In the genomic region with DNA sequence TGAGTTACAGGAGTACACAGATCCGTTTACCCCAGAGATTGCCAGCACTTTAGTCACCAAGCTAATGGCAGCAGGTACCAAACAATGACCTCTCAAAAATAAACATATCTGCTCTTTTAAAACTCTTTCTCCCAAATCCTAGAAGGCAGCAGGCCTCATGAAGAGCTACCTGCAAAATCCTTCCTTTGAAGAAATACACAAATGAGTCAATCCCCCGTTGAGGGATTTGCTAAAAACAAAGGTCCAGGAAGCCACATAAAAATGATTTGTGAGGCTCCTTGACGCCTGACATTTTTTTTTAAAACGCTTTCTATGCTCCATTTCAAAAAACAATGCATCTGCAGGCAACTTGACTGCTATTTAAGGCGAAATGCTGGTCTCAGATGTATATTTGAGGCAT, we compare ENCODE assay signal across 19 cellular contexts. TPM values are rescaled to one million over a fixed set of nuclear protein-coding genes. Genes with fewer than 3 reads are reported as not detected.
DNase-seq lines count a peak whose midpoint lies in the region; ATAC-seq and TF ChIP-seq lines count a peak whose summit lies in the region.
"Had no signal": no experiment of that assay in that cellular context is flagged by ENCODE, and none has a peak within 500 bp of the region (broad histone marks: within the 10 kb centered on the region; RNA-seq: fewer than 3 reads in every experiment).

No MANE protein-coding gene starts in this region.

- H3K79me2 ChIP-seq in Loucy (ENCODE audit: insufficient read depth, low read length) = no peaks in the 10 kb centered on the region

- no peak for TF ChIP-seq CTCF in Loucy (conservative IDR thresholded peaks at IDR 0.05; ENCODE audit: low read length)
- no peak for TF ChIP-seq CTCF in mesothelial cell of epicardium (IDR thresholded peaks at IDR 0.05; ENCODE audit: unreplicated experiment)

- H3K36me3 ChIP-seq in Loucy (ENCODE audit: insufficient read depth, low read length) = no peaks in the 10 kb centered on the region
- no peaks in the 10 kb centered on the region for H3K36me3 ChIP-seq in CD8-positive, alpha-beta memory T cell (ENCODE audit: insufficient read depth, low read length)
- H3K36me3 ChIP-seq: HAP-1 had no signal

- H3K4me1 ChIP-seq in Loucy (ENCODE audit: insufficient read depth, low read length, poor library complexity, severe bottlenecking) = no peaks in the 10 kb centered on the region
- H3K4me1 ChIP-seq in CD8-positive, alpha-beta memory T cell (ENCODE audit: insufficient read depth, low read length) = no peaks in the 10 kb centered on the region

- no peaks in the 10 kb centered on the region for H3K36me3 Mint-ChIP-seq in mesothelial cell of epicardium
- H3K36me3 Mint-ChIP-seq in CD8-positive, alpha-beta memory T cell = no peaks in the 10 kb centered on the region
- H3K36me3 Mint-ChIP-seq: CD8-positive, alpha-beta T cell had no signal

- H4K20me1 ChIP-seq in Loucy (ENCODE audit: insufficient read depth, low read length, poor library complexity, severe bottlenecking) = no peaks in the 10 kb centered on the region

- H3K9me3 Mint-ChIP-seq in mesothelial cell of epicardium = no peaks in the 10 kb centered on the region
- no peaks in the 10 kb centered on the region for H3K9me3 Mint-ChIP-seq in CD8-positive, alpha-beta memory T cell
- H3K9me3 Mint-ChIP-seq: CD8-positive, alpha-beta T cell had no signal

- no peak overlapping the region for H3K27ac ChIP-seq in CD8-positive, alpha-beta memory T cell (ENCODE audit: low read depth, low read length)
- H3K27ac ChIP-seq: 22Rv1 had no signal

- peak overlapping the region; percentile 50 for H2AFZ ChIP-seq in Loucy (ENCODE audit: low read length)

- no peaks in the 10 kb centered on the region for H3F3A ChIP-seq in Loucy (ENCODE audit: low read depth)

- H3K27me3 Mint-ChIP-seq in mesothelial cell of epicardium (ENCODE audit: low read depth) = no peaks in the 10 kb centered on the region
- H3K27me3 Mint-ChIP-seq in CD8-positive, alpha-beta memory T cell = peaks cover 1 to 18% of the 10 kb centered on the region in 2 donors

- no peak for ATAC-seq in esophagus mucosa
- ATAC-seq: CD8-positive, alpha-beta T cell had no signal

- CTCF ChIA-PET in CD8-positive, alpha-beta memory T cell (lab: Charles Lee) = no interaction called here

- peak overlapping the region; percentile 72 for H3K27ac Mint-ChIP-seq in mesothelial cell of epicardium
- no peak overlapping the region for H3K27ac Mint-ChIP-seq in CD8-positive, alpha-beta memory T cell
- H3K27ac Mint-ChIP-seq: CD8-positive, alpha-beta T cell had no signal

- H3K4me3 Mint-ChIP-seq in mesothelial cell of epicardium = no peak overlapping the region
- H3K4me3 Mint-ChIP-seq in CD8-positive, alpha-beta memory T cell = no peak overlapping the region
- H3K4me3 Mint-ChIP-seq: CD8-positive, alpha-beta T cell had no signal

- no peak overlapping the region for H3K4me3 ChIP-seq in Loucy (ENCODE audit: low read length, poor library complexity, severe bottlenecking)
- no peak overlapping the region for H3K4me3 ChIP-seq in CD8-positive, alpha-beta memory T cell (ENCODE audit: low read length)
- H3K4me3 ChIP-seq: HAP-1 had no signal

- H3K9me3 ChIP-seq in Loucy (ENCODE audit: insufficient read depth, low read depth, low read length) = no peaks in the 10 kb centered on the region
- H3K9me3 ChIP-seq in CD8-positive, alpha-beta memory T cell (ENCODE audit: low read length) = no peaks in the 10 kb centered on the region
- H3K9me3 ChIP-seq: HAP-1 had no signal

- POLR2A ChIA-PET in CD8-positive, alpha-beta memory T cell (lab: Charles Lee) = no interaction called here

- no peak overlapping the region for H3K9ac ChIP-seq in Loucy (ENCODE audit: low read depth, low read length, poor library complexity, severe bottlenecking)

- H3K4me1 Mint-ChIP-seq in mesothelial cell of epicardium = peaks cover 25% of the 10 kb centered on the region
- peaks cover 0 to 6% (median 5%) of the 10 kb centered on the region in 3 donors for H3K4me1 Mint-ChIP-seq in CD8-positive, alpha-beta memory T cell

- no peak overlapping the region for H3K4me2 ChIP-seq in Loucy (ENCODE audit: low read depth, low read length, poor library complexity, severe bottlenecking)

- DNase-seq in NCI-H1092 treated with DMSO at 0.1 percent for 48 hours (lab: John Stamatoyannopoulos, UW) (peak; percentile 14), NCI-H1092 (lab: John Stamatoyannopoulos, UW) (no peak), NCI-H69 (lab: John Stamatoyannopoulos, UW) (peak; percentile 95), mesothelial cell of epicardium (ENCODE audit: low spot score in 2 of 2, unreplicated experiment in 2 of 2) (no peak), NCI-H2081 treated with DMSO at 0.1 percent for 48 hours (lab: John Stamatoyannopoulos, UW) (no peak)
- DNase-seq in CD8-positive, alpha-beta memory T cell = no peak
- DNase-seq: CD8-positive, alpha-beta T cell; NCI-H1105; NCI-H2107; NCI-H446; NCI-H748 treated with DMSO at 0.1 percent for 48 hours; RPMI8226; SW 1271; T-helper 9 cell had no signal

- H3K27me3 ChIP-seq in Loucy (ENCODE audit: insufficient read depth, low read length, poor library complexity, severe bottlenecking) = no peaks in the 10 kb centered on the region
- no peaks in the 10 kb centered on the region for H3K27me3 ChIP-seq in CD8-positive, alpha-beta memory T cell (ENCODE audit: insufficient read depth, low read length, poor library complexity, severe bottlenecking)

- H3K9me2 ChIP-seq in Loucy (replicated peaks; ENCODE audit: low read depth, low read length) = no peaks in the 10 kb centered on the region

RNA-seq across cellular contexts. Expression of a gene that starts 58.2 kb away (rescaled TPM):
- not detected in 3 replicates for total RNA-seq in mesothelial cell of epicardium
- total RNA-seq in CD8-positive, alpha-beta memory T cell = not detected
- polyA plus RNA-seq in CD8-positive, alpha-beta memory T cell = not detected
- not detected for total RNA-seq in esophagus mucosa
- polyA plus RNA-seq: BJ had no signal

Comparison
In these comparisons a context has a peak if more than half of its experiments do, and no peak if none do; other contexts are left out.
1. DNase-seq: peak in NCI-H1092 treated with DMSO at 0.1 percent for 48 hours (single experiment) and NCI-H69 (single experiment); none in NCI-H1092 (single experiment), mesothelial cell of epicardium (0 of 2), CD8-positive, alpha-beta memory T cell (0 of 5) and NCI-H2081 treated with DMSO at 0.1 percent for 48 hours (single experiment).